Comparison of ENCODE assay signal across 8 cellular contexts in genomic region chr1:234970731-234971476, GRCh38.
A peak's percentile ranks its signal among the peaks of the same experiment; 100 is the strongest.
DNase-seq lines count a peak whose midpoint lies in the region; ATAC-seq and TF ChIP-seq lines count a peak whose summit lies in the region.

No MANE protein-coding gene starts in this region.

- H3K4me3 Mint-ChIP-seq in Calu3 (ENCODE audit: low read depth, unreplicated experiment), result no peak overlapping the region

- H3K27me3 ChIP-seq in HUES48 (ENCODE audit: control insufficient read depth, insufficient read depth, low read length) (peaks cover 8% of the 10 kb centered on the region; the same call in 1 of the 2 replicates), esophagus squamous epithelium (no peaks in the 10 kb centered on the region), vagina (no peaks in the 10 kb centered on the region)

- H3K4me1 Mint-ChIP-seq in Calu3 (ENCODE audit: low read depth, unreplicated experiment), result peaks cover 48% of the 10 kb centered on the region

- H3K4me3 ChIP-seq in GM12865 (ENCODE audit: low read depth, low read length), result no peak overlapping the region
- H3K4me3 ChIP-seq in HUES48 (ENCODE audit: low read depth, low read length), result 0 out of 2 replicates have a peak overlapping the region, but pooled peaks have one; percentile 18
- H3K4me3 ChIP-seq in esophagus squamous epithelium, result peak overlapping the region in 2 of 4 donors; percentile 39 to 57
- H3K4me3 ChIP-seq in vagina, result no peak overlapping the region

- BruUV-seq in Calu3 (replicated peaks; lab: Mats Ljungman, UMichigan), result no TSS peak

- peaks cover 2% of the 10 kb centered on the region for H3K9me3 Mint-ChIP-seq in Calu3 (ENCODE audit: low read depth, unreplicated experiment)

- TF ChIP-seq CTCF in GM12865 (IDR thresholded peaks at IDR 0.05; ENCODE audit: insufficient read depth, low read depth, low read length, missing control alignments) (no peak), VCaP (conservative IDR thresholded peaks at IDR 0.05) (no peak), esophagus squamous epithelium (IDR thresholded peaks at IDR 0.05) (no peak), vagina (IDR thresholded peaks at IDR 0.05) (no peak), Calu3 (IDR thresholded peaks at IDR 0.05; ENCODE audit: unreplicated experiment) (no peak)

- TF ChIP-seq POLR2A in esophagus squamous epithelium (IDR thresholded peaks at IDR 0.05) (peak in 2 of 4 donors; percentile 9 to 34), vagina (IDR thresholded peaks at IDR 0.05) (no peak)

- no peak for ATAC-seq in GM19455 (IDR thresholded peaks at IDR 0.05; ENCODE audit: unreplicated experiment)

- H3K27ac ChIP-seq in HUES48 (ENCODE audit: low read depth, low read length) (peak overlapping the region; percentile 84), VCaP (peak overlapping the region; percentile 73), esophagus squamous epithelium (peak overlapping the region; percentile 77 to 90 (median 86)), vagina (peak overlapping the region; percentile 89)

- H3K36me3 Mint-ChIP-seq in Calu3 (ENCODE audit: insufficient read depth, unreplicated experiment), result no peaks in the 10 kb centered on the region

- WGBS in esophagus squamous epithelium, 2 donors, result 34 to 38% methylated on average over 12 of the region's 12 CpGs

- peak overlapping the region; percentile 16; the same call in 1 of the 2 replicates for H3K9ac ChIP-seq in HUES48 (ENCODE audit: low read depth, low read length)

- intact Hi-C loops in esophagus squamous epithelium (cut with DNase I), result loop anchor here (10.0 kb wide), 1 partner anchor 246 kb away; no protein-coding TSS in a partner anchor
- intact Hi-C loops in vagina (cut with DNase I), result loop anchor here (5.0 to 10.0 kb wide), 3 partner anchors 46 to 476 kb away; no protein-coding TSS in a partner anchor
- intact Hi-C loops in Calu3 (cut with micrococcal nuclease; ENCODE audit: unreplicated experiment), result no loop called here

- peak; percentile 58 for DNase-seq in GM12865 (ENCODE audit: low read depth)
- DNase-seq in esophagus squamous epithelium (lab: John Stamatoyannopoulos, UW), result no peak
- DNase-seq in myocyte (ENCODE audit: low read depth), result peak; percentile 99
- DNase-seq in vagina (ENCODE audit: extremely low spot score in 2 of 2), result peak in 1 of 2 donors; percentile 94
- no peak for DNase-seq in Calu3

- no peak overlapping the region for H3K27ac Mint-ChIP-seq in Calu3 (ENCODE audit: unreplicated experiment)

- H3K9me3 ChIP-seq in HUES48 (ENCODE audit: control insufficient read depth, insufficient read depth, low read length) (no peaks in the 10 kb centered on the region), esophagus squamous epithelium (no peaks in the 10 kb centered on the region), vagina (no peaks in the 10 kb centered on the region)

- H3K36me3 ChIP-seq in HUES48 (ENCODE audit: control insufficient read depth, insufficient read depth, low read length) (no peaks in the 10 kb centered on the region), esophagus squamous epithelium (no peaks in the 10 kb centered on the region), vagina (no peaks in the 10 kb centered on the region)

- H3K4me1 ChIP-seq in HUES48 (ENCODE audit: control insufficient read depth, insufficient read depth, low read length), result peaks cover 35% of the 10 kb centered on the region
- peaks cover 34 to 71% (median 48%) of the 10 kb centered on the region in 3 donors for H3K4me1 ChIP-seq in esophagus squamous epithelium
- H3K4me1 ChIP-seq in vagina, result peaks cover 55% of the 10 kb centered on the region

- CTCF ChIA-PET in Calu3 (lab: Charles Lee), result interaction anchor here (0.6 to 1.7 kb wide), 5 partner anchors 20 to 484 kb away, joined by 3 to 6 read pairs (median 3); no protein-coding TSS in a partner anchor

- H3K27me3 Mint-ChIP-seq in Calu3 (ENCODE audit: unreplicated experiment), result no peaks in the 10 kb centered on the region

Comparison
In these comparisons a context has a peak if more than half of its experiments do, and no peak if none do; other contexts are left out.
1. DNase-seq: peak in GM12865 (single experiment) and myocyte (single experiment); none in esophagus squamous epithelium (single experiment) and Calu3 (single experiment).
2. Peak in every context shown above with its lines, with median percentiles within 50 percentile points of each other: H3K27ac ChIP-seq.